24 cellular contexts compared by ENCODE assay signal in genomic region chr9:75685059-75685458, GRCh38.
DNase-seq lines count a peak whose midpoint lies in the region; ATAC-seq, FAIRE-seq and TF ChIP-seq lines count a peak whose summit lies in the region.
"Had no signal": no experiment of that assay in that cellular context is flagged by ENCODE, and none has a peak within 500 bp of the region (broad histone marks: within the 10 kb centered on the region; RNA-seq: fewer than 3 reads in every experiment).

No MANE protein-coding gene starts in this region.

- WGBS in K562 (ENCODE audit: insufficient coverage, low coverage, missing lambda C conversion rate), result 0% methylated on average over 3 of the region's 4 CpGs

- FAIRE-seq in K562 (lab: Jason Lieb, UNC), result no peak
- FAIRE-seq: A549, GM12891, GM18507, H1 had no signal

- no peak for TF ChIP-seq RAD21 in K562 (CRISPR knock-in tag; conservative IDR thresholded peaks at IDR 0.05 in 1 of 2, IDR thresholded peaks at IDR 0.05 in 1 of 2)

- in situ Hi-C loops in K562 (cut with MboI), result no loop called here

- no peak for TF ChIP-seq POLR2A in K562 (conservative IDR thresholded peaks at IDR 0.05)

- no TSS peak for BruUV-seq in K562 (replicated peaks; lab: Mats Ljungman, UMichigan)

- no peak for TF ChIP-seq CTCF in K562 (IDR thresholded peaks at IDR 0.05 in 2 of 3, conservative IDR thresholded peaks at IDR 0.05 in 1 of 3; ENCODE audit: insufficient read depth in 2 of 3, low read depth in 1 of 3, low read length in 3 of 3)

- no peaks in the 10 kb centered on the region for H3K36me3 ChIP-seq in K562 (ENCODE audit: control insufficient read depth, insufficient read depth, low read length)

- CTCF ChIA-PET in K562 (lab: Yijun Ruan, JAX; ENCODE audit: low intra/inter-chr PET ratio), result no interaction called here

- H3K9me3 ChIP-seq in K562 (replicated peaks; ENCODE audit: control insufficient read depth, insufficient read depth, low read depth, low read length), result no peaks in the 10 kb centered on the region
- H3K9me3 ChIP-seq: A549, Caco-2 had no signal

- no peaks in the 10 kb centered on the region for H4K20me1 ChIP-seq in K562 (replicated peaks; ENCODE audit: control insufficient read depth, insufficient read depth, low read length)
- H4K20me1 ChIP-seq: BLaER1 had no signal

- no peak for ATAC-seq in K562
- ATAC-seq in GM18870 (IDR thresholded peaks at IDR 0.05; ENCODE audit: unreplicated experiment), result no peak
- ATAC-seq in GM21717 (IDR thresholded peaks at IDR 0.05; ENCODE audit: unreplicated experiment), result no peak
- ATAC-seq: A549; CD8-positive, alpha-beta T cell had no signal

- no peaks in the 10 kb centered on the region for H3K4me1 ChIP-seq in K562 (replicated peaks in 1 of 2; ENCODE audit: control insufficient read depth in 2 of 2, insufficient read depth in 2 of 2, low read length in 2 of 2)
- H3K4me1 ChIP-seq: A549, Caco-2 had no signal

- H3K4me3 ChIP-seq in K562, result no peak overlapping the region
- H3K4me3 ChIP-seq: A549, BLaER1, GM23248 had no signal

- no peaks in the 10 kb centered on the region for H3K9me1 ChIP-seq in K562 (ENCODE audit: control insufficient read depth, insufficient read depth, low read length)

- no peak overlapping the region for H3K27ac ChIP-seq in K562 (ENCODE audit: extremely low read depth, low read depth, low read length)
- H3K27ac ChIP-seq: A549, BLaER1, C4-2B, GM23248 had no signal

- no peak for TF ChIP-seq EP300 in K562 (IDR thresholded peaks at IDR 0.05; ENCODE audit: low read length)

- H3K4me2 ChIP-seq in K562 (ENCODE audit: insufficient read depth, low read length), result no peak overlapping the region
- H3K4me2 ChIP-seq: A549, BLaER1 had no signal

- H3K9ac ChIP-seq in K562 (ENCODE audit: insufficient read depth in 1 of 2, low read depth in 2 of 2, low read length in 2 of 2), result no peak overlapping the region
- H3K9ac ChIP-seq: BLaER1, GM23248 had no signal

- no peaks in the 10 kb centered on the region for H3K79me2 ChIP-seq in K562 (ENCODE audit: control insufficient read depth, insufficient read depth, low read length)

- no peaks in the 10 kb centered on the region for H3K27me3 ChIP-seq in K562 (ENCODE audit: control insufficient read depth in 2 of 2, insufficient read depth in 2 of 2, low read length in 2 of 2)
- H3K27me3 ChIP-seq: BLaER1 had no signal

- POLR2A ChIA-PET in K562 (lab: Yijun Ruan, JAX), result no interaction called here

- no peak overlapping the region for H2AFZ ChIP-seq in K562 (ENCODE audit: low read depth, low read length)
- H2AFZ ChIP-seq: GM23248 had no signal

- intact Hi-C loops in K562 (cut with micrococcal nuclease), result no loop called here

- peak; percentile 8 for DNase-seq in NCI-H82 (lab: John Stamatoyannopoulos, UW)
- DNase-seq in NCI-H82 treated with DMSO at 0.1 percent for 48 hours (lab: John Stamatoyannopoulos, UW; ENCODE audit: unreplicated experiment), result no peak
- no peak for DNase-seq in K562 (ENCODE audit: extremely low read depth in 1 of 4, low spot score in 3 of 4)
- DNase-seq in midbrain (lab: John Stamatoyannopoulos, UW), result peak; percentile 5
- DNase-seq in DMS153 (lab: John Stamatoyannopoulos, UW), result no peak
- DNase-seq: 8988T; Caco-2; CD4-positive, CD25-positive, alpha-beta regulatory T cell; CD8-positive, alpha-beta T cell; DMS 273 treated with DMSO at 0.1 percent for 48 hours; DMS53; DMS79 treated with DMSO at 0.1 percent for 48 hours; GF-D8; GM23248; H7; HCEC 1CT had no signal

TF ChIP-seq in K562, 482 proteins besides CTCF, POLR2A, EP300 and RAD21:
- TF ChIP-seq ZKSCAN8 (CRISPR knock-in tag; IDR thresholded peaks at IDR 0.05) (no peak), NFIC (IDR thresholded peaks at IDR 0.05) (peak; percentile 64), NFIX (CRISPR knock-in tag; IDR thresholded peaks at IDR 0.05; ENCODE audit: low read depth) (peak; percentile 66), GABPA (tag; conservative IDR thresholded peaks at IDR 0.05; ENCODE audit: low read depth) (no peak)

Comparison
In these comparisons a context has a peak if more than half of its experiments do, and no peak if none do; other contexts are left out.
1. DNase-seq: peak in NCI-H82 (single experiment) and midbrain (single experiment); none in NCI-H82 treated with DMSO at 0.1 percent for 48 hours (single experiment), K562 (0 of 4) and DMS153 (single experiment).